In genomic region chr5:102418531-102418930, GRCh38 we compare ENCODE assay signal across 1 cellular context.
TF ChIP-seq lines count a peak whose summit lies in the region.

No MANE protein-coding gene starts in this region.

TF ChIP-seq in SK-N-SH, 30 proteins besides CTCF, POLR2A, EP300 and RAD21 (continued from another document):
- no peak for TF ChIP-seq YY1 (IDR thresholded peaks at IDR 0.05; ENCODE audit: low read depth)
- no peak for TF ChIP-seq SIN3A (IDR thresholded peaks at IDR 0.05; ENCODE audit: borderline replicate concordance, low read depth, low read length)
